In genomic region chr6:2751871-2752270, GRCh38 we compare ENCODE assay signal across 17 cellular contexts.
"Had no signal": no experiment of that assay in that cellular context is flagged by ENCODE, and none has a peak within 500 bp of the region (broad histone marks: within the 10 kb centered on the region; RNA-seq: fewer than 3 reads in every experiment).

No MANE protein-coding gene starts in this region.

- H3K36me3 ChIP-seq: esophagus squamous epithelium, prostate gland, tibial nerve had no signal

- H3K27ac ChIP-seq: esophagus squamous epithelium, hepatocyte, prostate gland, tibial nerve had no signal

- H3K27me3 ChIP-seq: esophagus squamous epithelium, hepatocyte, tibial nerve had no signal

- H3K79me2 ChIP-seq: hepatocyte had no signal

- DNase-seq: activated CD4-positive, alpha-beta T cell treated with anti-CD3 and anti-CD28 coated beads for 1 hour; activated CD4-positive, alpha-beta T cell treated with anti-CD3 and anti-CD28 coated beads, Interleukin-2, amount 50 U/mL, for 48 hours; activated CD8-positive, alpha-beta memory T cell treated with anti-CD3 and anti-CD28 coated beads, Interleukin-2, amount 50 U/mL, for 4 hours; activated naive CD4-positive, alpha-beta T cell treated with Interleukin-2 at 50 U/mL for 16 hours; esophagus squamous epithelium; foreskin fibroblast; left ventricle myocardium superior; mesenchymal stem cell; nucleus accumbens; stimulated activated CD4-positive, alpha-beta T cell treated with anti-CD3 and anti-CD28 coated beads, Interleukin-2, amount 100 ng/mL, for 24 hours; stimulated activated naive B cell treated with anti-CD40 and anti-IgM and Interleukin-4, amounts not matched to agents 10 μg/mL and 1 μg/mL and 100 μg/mL, for 72 hours; T-helper 17 cell had no signal

- H2AFZ ChIP-seq: hepatocyte had no signal

- H3K9me3 ChIP-seq: esophagus squamous epithelium, prostate gland, tibial nerve had no signal

- H3K4me3 ChIP-seq: esophagus squamous epithelium, hepatocyte, prostate gland, tibial nerve had no signal

- ATAC-seq: left ventricle myocardium superior; natural killer cell treated with Interleukin-12 subunit alpha and Interleukin-12 subunit beta and Interleukin-15 and Interleukin-18, amount 100 ng/mL, for 72 hours; sciatic nerve; stimulated activated naive B cell treated with anti-CD40 and anti-IgM and Interleukin-4, amounts not matched to agents 10 μg/mL and 1 μg/mL and 100 μg/mL, for 72 hours; T-helper 17 cell had no signal

- H3K4me2 ChIP-seq: hepatocyte had no signal

- H3K4me1 ChIP-seq: prostate gland had no signal
